ENCODE assay signal across 8 cellular contexts in genomic region chr16:70750893-70751467, GRCh38. TPM values are rescaled to one million over a fixed set of nuclear protein-coding genes. Genes with fewer than 3 reads are reported as not detected.
DNase-seq lines count a peak whose midpoint lies in the region; ATAC-seq and TF ChIP-seq lines count a peak whose summit lies in the region.

No MANE protein-coding gene starts in this region.

- no peak overlapping the region for H3K56ac ChIP-seq in mesendoderm (ENCODE audit: low read length)

- no peak overlapping the region for H3K4ac ChIP-seq in mesendoderm (ENCODE audit: low read depth, low read length)

- peaks cover 0 to 72% (median 6%) of the 10 kb centered on the region in 6 donors for H3K36me3 ChIP-seq in spleen
- no peaks in the 10 kb centered on the region for H3K36me3 ChIP-seq in HAP-1 (replicated peaks)
- no peaks in the 10 kb centered on the region for H3K36me3 ChIP-seq in mesendoderm (ENCODE audit: control insufficient read depth, insufficient read depth, low read length)
- no peaks in the 10 kb centered on the region for H3K36me3 ChIP-seq in CD4-positive, alpha-beta memory T cell (ENCODE audit: insufficient read depth, low read length)

- POLR2A ChIA-PET in CD4-positive, alpha-beta memory T cell (lab: Charles Lee; ENCODE audit: partially characterized antibody) = no interaction called here

- H3K4me3 ChIP-seq in HL-60 (replicated peaks; ENCODE audit: insufficient read depth, low read length) (no peak overlapping the region), spleen (no peak overlapping the region), HAP-1 (no peak overlapping the region), mesendoderm (ENCODE audit: low read length) (no peak overlapping the region)
- no peak overlapping the region for H3K4me3 ChIP-seq in CD4-positive, alpha-beta memory T cell (ENCODE audit: low read length in 2 of 2)

- H4K5ac ChIP-seq in mesendoderm (ENCODE audit: low read length) = no peak overlapping the region

- no peaks in the 10 kb centered on the region for H3K27me3 ChIP-seq in HL-60 (ENCODE audit: insufficient read depth, poor library complexity, severe bottlenecking)
- H3K27me3 ChIP-seq in spleen (replicated peaks in 1 of 7) = no peaks in the 10 kb centered on the region
- no peaks in the 10 kb centered on the region for H3K27me3 ChIP-seq in HAP-1 (ENCODE audit: low read depth)
- no peaks in the 10 kb centered on the region for H3K27me3 ChIP-seq in mesendoderm (ENCODE audit: insufficient read depth, low read length, poor library complexity)
- H3K27me3 ChIP-seq in CD4-positive, alpha-beta memory T cell (ENCODE audit: insufficient read depth, low read length) = no peaks in the 10 kb centered on the region

- H4K8ac ChIP-seq in mesendoderm (ENCODE audit: low read depth, low read length) = no peak overlapping the region

- no peak for ATAC-seq in GM19397 (IDR thresholded peaks at IDR 0.05; ENCODE audit: unreplicated experiment)

- no peak overlapping the region for H2BK15ac ChIP-seq in mesendoderm (replicated peaks; ENCODE audit: low read depth)

- no peak overlapping the region for H2BK120ac ChIP-seq in mesendoderm (ENCODE audit: low read depth, low read length)

- DNase-seq in HL-60 (ENCODE audit: low read depth in 1 of 2, low spot score in 1 of 2) (peak; percentile 32 to 84), astrocyte of the hippocampus (ENCODE audit: low read depth, low spot score) (peak; percentile 59), kidney glomerular epithelial cell (lab: John Stamatoyannopoulos, UW) (peak; percentile 85), spleen (no peak), HAP-1 (ENCODE audit: low spot score in 2 of 2) (no peak), mesendoderm (no peak)
- DNase-seq in CD4-positive, alpha-beta memory T cell = no peak

- WGBS in spleen, 5 donors = 43 to 69% (median 47%) methylated on average over 12 to 13 of the region's 13 CpGs
- no CpG with 5 or more reads among the region's 13 CpGs for WGBS in mesendoderm (ENCODE audit: extremely low coverage, insufficient coverage, low lambda C conversion rate)

- H3K9ac ChIP-seq in mesendoderm (ENCODE audit: low read length) = no peak overlapping the region

- H3K27ac ChIP-seq in HL-60 (replicated peaks) (peak overlapping the region; percentile 91), spleen (peak overlapping the region; percentile 48 to 86 (median 78)), mesendoderm (ENCODE audit: low read depth, low read length) (no peak overlapping the region)
- H3K27ac ChIP-seq in CD4-positive, alpha-beta memory T cell (ENCODE audit: low read depth, low read length) = no peak overlapping the region

- H3K79me1 ChIP-seq in mesendoderm (ENCODE audit: low read length) = no peaks in the 10 kb centered on the region

- H3K4me1 ChIP-seq in spleen (peaks cover 32 to 86% (median 58%) of the 10 kb centered on the region in 6 donors), HAP-1 (no peaks in the 10 kb centered on the region), mesendoderm (ENCODE audit: control insufficient read depth, low read depth, low read length) (no peaks in the 10 kb centered on the region)
- peaks cover 11% of the 10 kb centered on the region for H3K4me1 ChIP-seq in CD4-positive, alpha-beta memory T cell (ENCODE audit: insufficient read depth, low read length)

- no peaks in the 10 kb centered on the region for H3K79me2 ChIP-seq in mesendoderm (ENCODE audit: control insufficient read depth, insufficient read depth, low read length)

- peaks cover 4 to 52% (median 9%) of the 10 kb centered on the region in 4 donors for H3K4me1 Mint-ChIP-seq in CD4-positive, alpha-beta memory T cell

- no peaks in the 10 kb centered on the region for H3K27me3 Mint-ChIP-seq in CD4-positive, alpha-beta memory T cell

- H3K36me3 Mint-ChIP-seq in CD4-positive, alpha-beta memory T cell = peaks cover 21 to 32% of the 10 kb centered on the region in 2 donors

- no peak overlapping the region for H3K4me3 Mint-ChIP-seq in CD4-positive, alpha-beta memory T cell

- no peak for TF ChIP-seq POLR2A in spleen (IDR thresholded peaks at IDR 0.05)

- H3K27ac Mint-ChIP-seq in CD4-positive, alpha-beta memory T cell = peak overlapping the region in 1 of 7 donors; percentile 31

- H3K18ac ChIP-seq in mesendoderm (ENCODE audit: low read length) = no peak overlapping the region

- TF ChIP-seq CTCF in HL-60 (IDR thresholded peaks at IDR 0.05; ENCODE audit: insufficient read depth, low read length) (no peak), spleen (IDR thresholded peaks at IDR 0.05 in 8 of 11, conservative IDR thresholded peaks at IDR 0.05 in 3 of 11) (peak in 1 of 11 experiments; percentile 18)

- in situ Hi-C loops in HAP-1 (cut with MboI; ENCODE audit: low sequenced_read_pairs) = no loop called here

- intact Hi-C loops in spleen (cut with DNase I; ENCODE audit: low total_unique reads) = no loop called here
- intact Hi-C loops in CD4-positive, alpha-beta memory T cell (cut with micrococcal nuclease) = no loop called here

- no peak overlapping the region for H3K23ac ChIP-seq in mesendoderm (ENCODE audit: low read length)

- H3K4me2 ChIP-seq in mesendoderm (ENCODE audit: low read length) = no peak overlapping the region

- CTCF ChIA-PET in CD4-positive, alpha-beta memory T cell (lab: Charles Lee; ENCODE audit: partially characterized antibody) = interaction anchor here (1.0 kb wide), 1 partner anchor 20 kb away, joined by 3 read pairs; no protein-coding TSS in a partner anchor

- no peak overlapping the region for H2AK5ac ChIP-seq in mesendoderm (ENCODE audit: low read length)

- no peak overlapping the region for H2BK5ac ChIP-seq in mesendoderm (ENCODE audit: low read length)

- H3K9me3 ChIP-seq in spleen (no peaks in the 10 kb centered on the region), HAP-1 (no peaks in the 10 kb centered on the region)
- no peaks in the 10 kb centered on the region for H3K9me3 ChIP-seq in CD4-positive, alpha-beta memory T cell (ENCODE audit: control insufficient read depth in 1 of 2, low read length in 2 of 2)

- H3K9me3 Mint-ChIP-seq in CD4-positive, alpha-beta memory T cell = no peaks in the 10 kb centered on the region

RNA-seq across cellular contexts. Expression of gene VAC14, which starts 50.0 kb away (rescaled TPM):
- total RNA-seq in spleen = 10 to 100 TPM; 43.4 to 70.0 (median 55.5) TPM
- 10 to 100 TPM; 29.1 to 35.6 (median 32.9) TPM for polyA plus RNA-seq in spleen
- polyA plus RNA-seq in mesendoderm (2013, experiment 1 of 2) = 28.6 TPM
- 28.4 TPM for polyA plus RNA-seq in mesendoderm (2013, experiment 2 of 2)
- total RNA-seq in CD4-positive, alpha-beta memory T cell = 10 to 100 TPM; 37.8 to 40.6 TPM
- polyA plus RNA-seq in CD4-positive, alpha-beta memory T cell = 10 to 100 TPM; 30.0 to 41.8 TPM

Comparison
In these comparisons a context has a peak if more than half of its experiments do, and no peak if none do; other contexts are left out.
1. DNase-seq: peak in HL-60 (2 of 2), astrocyte of the hippocampus (single experiment) and kidney glomerular epithelial cell (single experiment); none in spleen (single experiment), HAP-1 (0 of 2), mesendoderm (single experiment) and CD4-positive, alpha-beta memory T cell (0 of 5).
2. H3K27ac ChIP-seq: peak in HL-60 (single experiment) and spleen (8 of 8); none in mesendoderm (single experiment) and CD4-positive, alpha-beta memory T cell (single experiment).